Comparison of ENCODE assay signal across 11 cellular contexts in genomic region chr19:54359149-54359820, GRCh38. TPM values are rescaled to one million over a fixed set of nuclear protein-coding genes. Genes with fewer than 3 reads are reported as not detected.
DNase-seq lines count a peak whose midpoint lies in the region; ATAC-seq and TF ChIP-seq lines count a peak whose summit lies in the region.
"Not testable (repeated sequence)": the region's sequence is repeated elsewhere in the genome, so short reads cannot be mapped to it uniquely, and the experiment has no call there.
"Had no signal": no experiment of that assay in that cellular context is flagged by ENCODE, and none has a peak within 500 bp of the region (broad histone marks: within the 10 kb centered on the region; RNA-seq: fewer than 3 reads in every experiment).

No MANE protein-coding gene starts in this region.

- peak; percentile 53 for DNase-seq in activated CD4-positive, CD25-positive, alpha-beta regulatory T cell treated with anti-CD3 and anti-CD28 coated beads, Interleukin-2, amount 50 U/mL, for 16 hours (ENCODE audit: low read depth, low spot score)
- peak; percentile 77 to 78 for DNase-seq in activated T-cell treated with anti-CD3 and anti-CD28 coated beads, Interleukin-2, amount 50 U/mL, for 72 hours
- DNase-seq in endodermal cell; neural progenitor cell (ENCODE audit: low spot score): not testable (repeated sequence)
- peak; percentile 51 to 58 for DNase-seq in stimulated activated CD8-positive, alpha-beta memory T cell treated with anti-CD3 and anti-CD28 coated beads, Interleukin-15, amount 100 ng/mL, for 48 hours (ENCODE audit: low read depth in 2 of 2)

- H3K4me2 ChIP-seq in BLaER1 treated with 17β-estradiol and CSF1 and Interleukin-3, amounts not matched to agents 10 nM and 100 nM = peak overlapping the region; percentile 30 to 66 (median 41); a peak in 16 of 22 replicates
- H3K4me2 ChIP-seq in neural progenitor cell = not testable (repeated sequence)

- TF ChIP-seq CTCF in endodermal cell (conservative IDR thresholded peaks at IDR 0.05) = peak; percentile 58
- TF ChIP-seq CTCF in neural progenitor cell (IDR thresholded peaks at IDR 0.05) = peak; percentile 41

- H3K27ac ChIP-seq in BLaER1 treated with 17β-estradiol and CSF1 and Interleukin-3, amounts not matched to agents 10 nM and 100 nM = peak overlapping the region in 6 of 11 experiments; percentile 27 to 51 (median 40); a peak in 5 of 22 replicates
- H3K27ac ChIP-seq in endodermal cell (ENCODE audit: low read depth, low read length); neural progenitor cell: not testable (repeated sequence)

- not testable (repeated sequence) for H3K4me3 ChIP-seq in BLaER1 treated with 17β-estradiol and CSF1 and Interleukin-3, amounts not matched to agents 10 nM and 100 nM; endodermal cell (ENCODE audit: low read length); neural progenitor cell

- H3K9me3 Mint-ChIP-seq in activated T-cell treated with anti-CD3 and anti-CD28 coated beads, Interleukin-2, amount 50 U/mL, for 72 hours; endodermal cell; neural progenitor cell: not testable (repeated sequence)

- peaks cover 37% of the 10 kb centered on the region for H3K4me1 Mint-ChIP-seq in activated T-cell treated with anti-CD3 and anti-CD28 coated beads, Interleukin-2, amount 50 U/mL, for 72 hours (ENCODE audit: low read depth)
- not testable (repeated sequence) for H3K4me1 Mint-ChIP-seq in endodermal cell, neural progenitor cell

- peaks cover 0 to 48% (median 34%) of the 10 kb centered on the region in 11 experiments; a peak in 16 of 22 replicates for H4K20me1 ChIP-seq in BLaER1 treated with 17β-estradiol and CSF1 and Interleukin-3, amounts not matched to agents 10 nM and 100 nM
- H4K20me1 ChIP-seq in neural progenitor cell (ENCODE audit: low read depth) = not testable (repeated sequence)

- ATAC-seq in GM18909 (IDR thresholded peaks at IDR 0.05; ENCODE audit: poor library complexity, unreplicated experiment) = peak; percentile 62
- ATAC-seq in HG03342 (IDR thresholded peaks at IDR 0.05; ENCODE audit: unreplicated experiment) = peak; percentile 67
- peak; percentile 91 to 93 for ATAC-seq in activated T-cell treated with anti-CD3 and anti-CD28 coated beads, Interleukin-2, amount 50 U/mL, for 72 hours (replicated peaks in 1 of 2)

- H3K27me3 ChIP-seq in BLaER1 treated with 17β-estradiol and CSF1 and Interleukin-3, amounts not matched to agents 10 nM and 100 nM; endodermal cell (ENCODE audit: control insufficient read depth, insufficient read depth, low read length, poor library complexity, severe bottlenecking); neural progenitor cell: not testable (repeated sequence)

- WGBS in endodermal cell (ENCODE audit: insufficient coverage in 1 of 2, insufficient read length in 1 of 2), 2 experiments = 47% methylated on average over 11 of the region's 21 CpGs; no CpG with 5 or more reads in 1 of the 2 experiments

- not testable (repeated sequence) for H3K27me3 Mint-ChIP-seq in activated T-cell treated with anti-CD3 and anti-CD28 coated beads, Interleukin-2, amount 50 U/mL, for 72 hours (ENCODE audit: low read depth); endodermal cell (ENCODE audit: insufficient read depth); neural progenitor cell (ENCODE audit: insufficient read depth, low read depth)

- not testable (repeated sequence) for H3K79me2 ChIP-seq in neural progenitor cell (ENCODE audit: low read depth)

- not testable (repeated sequence) for H3K9me3 ChIP-seq in BLaER1 treated with 17β-estradiol and CSF1 and Interleukin-3, amounts not matched to agents 10 nM and 100 nM (replicated peaks in 1 of 11); endodermal cell (ENCODE audit: control insufficient read depth, low read length); neural progenitor cell (ENCODE audit: low read depth)

- not testable (repeated sequence) for H2AFZ ChIP-seq in neural progenitor cell (replicated peaks)

- H3K36me3 Mint-ChIP-seq in activated T-cell treated with anti-CD3 and anti-CD28 coated beads, Interleukin-2, amount 50 U/mL, for 72 hours (ENCODE audit: insufficient read depth in 2 of 2); endodermal cell (ENCODE audit: low read depth); neural progenitor cell: not testable (repeated sequence)

- H3K36me3 ChIP-seq in BLaER1 treated with 17β-estradiol and CSF1 and Interleukin-3, amounts not matched to agents 10 nM and 100 nM = peaks cover 32 to 80% (median 66%) of the 10 kb centered on the region in 11 experiments
- not testable (repeated sequence) for H3K36me3 ChIP-seq in endodermal cell (ENCODE audit: control insufficient read depth, insufficient read depth, low read length); neural progenitor cell

- H3K9ac ChIP-seq in BLaER1 treated with 17β-estradiol and CSF1 and Interleukin-3, amounts not matched to agents 10 nM and 100 nM = peak overlapping the region in 4 of 11 experiments; percentile 21 to 59 (median 32); a peak in 5 of 22 replicates
- H3K9ac ChIP-seq in endodermal cell (ENCODE audit: extremely low read depth, low read length, poor library complexity, severe bottlenecking); neural progenitor cell: not testable (repeated sequence)

- H3K4me1 ChIP-seq in BLaER1 treated with 17β-estradiol and CSF1 and Interleukin-3, amounts not matched to agents 10 nM and 100 nM = peaks cover 47 to 75% (median 59%) of the 10 kb centered on the region in 10 experiments
- not testable (repeated sequence) for H3K4me1 ChIP-seq in endodermal cell (ENCODE audit: control insufficient read depth, insufficient read depth, low read length); neural progenitor cell

- H3F3A ChIP-seq in neural progenitor cell (ENCODE audit: low read depth) = not testable (repeated sequence)

- H3K27ac Mint-ChIP-seq in activated T-cell treated with anti-CD3 and anti-CD28 coated beads, Interleukin-2, amount 50 U/mL, for 72 hours; endodermal cell; neural progenitor cell: not testable (repeated sequence)

- H3K4me3 Mint-ChIP-seq in activated T-cell treated with anti-CD3 and anti-CD28 coated beads, Interleukin-2, amount 50 U/mL, for 72 hours; endodermal cell; neural progenitor cell: not testable (repeated sequence)

RNA-seq across cellular contexts. Expression of gene LAIR1, which starts 5.4 kb away (rescaled TPM):
- total RNA-seq in activated T-cell treated with anti-CD3 and anti-CD28 coated beads, Interleukin-2, amount 50 U/mL, for 72 hours = 1 to 10 TPM; 3.5 to 8.3 TPM
- total RNA-seq in endodermal cell (not detected), neural progenitor cell (ENCODE audit: low replicate concordance) (not detected in 2 replicates)
- polyA plus RNA-seq in endodermal cell (2013, experiment 1 of 2) = not detected
- polyA plus RNA-seq in endodermal cell (2013, experiment 2 of 2) = not detected
- total RNA-seq: Daoy had no signal

RNA-seq across cellular contexts. Expression of gene LILRA4, which starts 20.3 kb away (rescaled TPM):
- not detected for total RNA-seq in activated T-cell treated with anti-CD3 and anti-CD28 coated beads, Interleukin-2, amount 50 U/mL, for 72 hours
- total RNA-seq in endodermal cell (not detected), neural progenitor cell (ENCODE audit: low replicate concordance) (not detected in 2 replicates)
- not detected for polyA plus RNA-seq in endodermal cell (2013, experiment 1 of 2)
- not detected for polyA plus RNA-seq in endodermal cell (2013, experiment 2 of 2)
- total RNA-seq: Daoy, right atrium auricular region, vagina had no signal

RNA-seq across cellular contexts. Expression of gene LILRA5, which starts 46.3 kb away (rescaled TPM):
- total RNA-seq in activated T-cell treated with anti-CD3 and anti-CD28 coated beads, Interleukin-2, amount 50 U/mL, for 72 hours = not detected
- total RNA-seq in endodermal cell (not detected), neural progenitor cell (ENCODE audit: low replicate concordance) (not detected in 2 replicates)
- not detected for polyA plus RNA-seq in endodermal cell (2013, experiment 1 of 2)
- not detected for polyA plus RNA-seq in endodermal cell (2013, experiment 2 of 2)
- total RNA-seq: Daoy had no signal

RNA-seq across cellular contexts. Expression of gene TTYH1, which starts 56.0 kb away (rescaled TPM):
- total RNA-seq in activated T-cell treated with anti-CD3 and anti-CD28 coated beads, Interleukin-2, amount 50 U/mL, for 72 hours = under 1 TPM; 0.32 to 0.41 TPM
- 1 to 10 TPM; 1.0 to 2.0 TPM for total RNA-seq in endodermal cell
- polyA plus RNA-seq in endodermal cell (2013, experiment 1 of 2) = 342 TPM
- 263 TPM for polyA plus RNA-seq in endodermal cell (2013, experiment 2 of 2)
- 34.2 and 128 TPM in 2 replicates for total RNA-seq in neural progenitor cell (ENCODE audit: low replicate concordance)
- total RNA-seq: Daoy had no signal
